Comparison of ENCODE assay signal across 17 cellular contexts in the genomic region with DNA sequence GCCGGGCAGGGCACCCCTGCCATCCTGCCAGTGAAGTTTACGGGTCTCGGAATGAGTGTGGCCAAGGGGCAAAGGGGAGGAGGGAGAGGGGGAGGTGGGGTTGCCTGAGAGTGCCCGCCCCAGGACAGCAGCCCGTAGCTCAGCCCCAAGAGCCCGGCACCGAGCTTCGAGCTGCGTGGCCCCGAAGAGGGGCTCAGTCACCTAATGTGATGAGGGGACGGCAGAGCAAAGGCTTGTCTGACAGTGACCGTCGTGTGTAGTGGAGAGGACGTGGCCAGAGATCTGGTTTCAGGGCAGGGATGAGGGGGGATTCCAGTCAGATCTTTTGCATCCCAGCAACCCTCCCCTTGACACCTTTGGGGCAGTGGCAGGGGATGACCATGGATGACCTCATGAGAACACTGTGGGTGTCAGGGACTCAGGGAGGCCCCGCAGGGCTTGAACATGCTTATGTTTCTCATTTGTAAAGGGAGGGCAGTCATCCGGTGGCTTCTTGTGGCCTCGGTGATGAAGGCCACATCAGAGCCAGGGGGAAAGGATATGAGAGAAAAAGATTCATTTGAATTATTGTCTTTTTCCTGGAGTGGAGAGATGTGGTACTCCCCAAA. TPM values are rescaled to one million over a fixed set of nuclear protein-coding genes. Genes with fewer than 3 reads are reported as not detected.
DNase-seq lines count a peak whose midpoint lies in the region; ATAC-seq, FAIRE-seq and TF ChIP-seq lines count a peak whose summit lies in the region.
"Had no signal": no experiment of that assay in that cellular context is flagged by ENCODE, and none has a peak within 500 bp of the region (broad histone marks: within the 10 kb centered on the region; RNA-seq: fewer than 3 reads in every experiment).

No MANE protein-coding gene starts in this region.

- intact Hi-C loops in adrenal gland (cut with DNase I), result no loop called here

- FAIRE-seq in GM12891 (lab: Jason Lieb, UNC), result peak; percentile 28
- FAIRE-seq: D721Med, endometrium had no signal

- no peaks in the 10 kb centered on the region for H3K36me3 ChIP-seq in CD4-positive, CD25-positive, alpha-beta regulatory T cell (ENCODE audit: control insufficient read depth, insufficient read depth, low read length)
- H3K36me3 ChIP-seq in adrenal gland (replicated peaks in 1 of 2) (no peaks in the 10 kb centered on the region), neutrophil (peaks cover 8% of the 10 kb centered on the region), BE2C (no peaks in the 10 kb centered on the region)
- H3K36me3 ChIP-seq: brain microvascular endothelial cell, WERI-Rb-1 had no signal

- H3K27ac ChIP-seq in CD4-positive, CD25-positive, alpha-beta regulatory T cell (ENCODE audit: insufficient read depth, low read length, poor library complexity, severe bottlenecking), result no peak overlapping the region
- H3K27ac ChIP-seq in adrenal gland (peak overlapping the region in 3 of 5 donors; percentile 65 to 90 (median 72)), neutrophil (peak overlapping the region; percentile 93)
- H3K27ac ChIP-seq: brain microvascular endothelial cell, WERI-Rb-1 had no signal

- no peaks in the 10 kb centered on the region for H3K36me3 Mint-ChIP-seq in CD4-positive, CD25-positive, alpha-beta regulatory T cell

- H3K4me1 Mint-ChIP-seq in CD4-positive, CD25-positive, alpha-beta regulatory T cell, result peaks cover 0 to 47% (median 19%) of the 10 kb centered on the region in 4 donors

- H3K27me3 ChIP-seq in CD4-positive, CD25-positive, alpha-beta regulatory T cell (ENCODE audit: control insufficient read depth, insufficient read depth, low read length), result no peaks in the 10 kb centered on the region
- H3K27me3 ChIP-seq in adrenal gland (peaks cover 32% of the 10 kb centered on the region), neutrophil (peaks cover 27% of the 10 kb centered on the region), BE2C (peaks cover 37% of the 10 kb centered on the region)

- H3K27me3 Mint-ChIP-seq in CD4-positive, CD25-positive, alpha-beta regulatory T cell, result peaks cover 12% of the 10 kb centered on the region

- no peaks in the 10 kb centered on the region for H3K9me3 ChIP-seq in CD4-positive, CD25-positive, alpha-beta regulatory T cell (ENCODE audit: control insufficient read depth in 2 of 2, low read length in 2 of 2)
- H3K9me3 ChIP-seq in adrenal gland (replicated peaks in 1 of 3) (no peaks in the 10 kb centered on the region), neutrophil (no peaks in the 10 kb centered on the region), BE2C (no peaks in the 10 kb centered on the region)

- peak overlapping the region in 2 of 3 donors; percentile 54 to 62 for H3K27ac Mint-ChIP-seq in CD4-positive, CD25-positive, alpha-beta regulatory T cell

- DNase-seq in CD4-positive, CD25-positive, alpha-beta regulatory T cell, result peak in 1 of 3 donors; percentile 27
- DNase-seq in GM12891 (ENCODE audit: insufficient read length, low spot score) (no peak), adrenal gland (no peak), middle frontal gyrus (ENCODE audit: extremely low spot score, low spot score) (no peak), DMS 273 (lab: John Stamatoyannopoulos, UW; ENCODE audit: unreplicated experiment) (no peak), BE2C (no peak)
- DNase-seq: brain microvascular endothelial cell, left cardiac atrium, NCI-H2029 treated with DMSO at 0.1 percent for 48 hours, NCI-H774, WERI-Rb-1 had no signal

- H3K4me3 Mint-ChIP-seq in CD4-positive, CD25-positive, alpha-beta regulatory T cell, result peak overlapping the region in 2 of 4 donors; percentile 19 to 46
- H3K4me3 Mint-ChIP-seq: neural crest cell had no signal

- ATAC-seq in CD4-positive, CD25-positive, alpha-beta regulatory T cell (ENCODE audit: low read depth in 2 of 2), result no peak
- ATAC-seq in GM18517 (IDR thresholded peaks at IDR 0.05; ENCODE audit: unreplicated experiment), result no peak
- ATAC-seq: HCT116 had no signal

- 59 to 77% (median 70%) methylated on average over 9 to 17 of the region's 17 CpGs for WGBS in adrenal gland, 4 donors

- no peak overlapping the region for H3K4me3 ChIP-seq in CD4-positive, CD25-positive, alpha-beta regulatory T cell (ENCODE audit: low read depth, low read length)
- H3K4me3 ChIP-seq in adrenal gland, result no peak overlapping the region
- H3K4me3 ChIP-seq in neutrophil (ENCODE audit: low read depth in 1 of 2, low read length in 1 of 2), result peak overlapping the region; percentile 60 to 64
- no peak overlapping the region for H3K4me3 ChIP-seq in BE2C (ENCODE audit: low read depth, low read length)

- H3K4me1 ChIP-seq in CD4-positive, CD25-positive, alpha-beta regulatory T cell (ENCODE audit: control insufficient read depth, insufficient read depth, low read length, poor library complexity, severe bottlenecking), result peaks cover 19% of the 10 kb centered on the region
- H3K4me1 ChIP-seq in adrenal gland (replicated peaks in 1 of 2) (no peaks in the 10 kb centered on the region), neutrophil (ENCODE audit: control insufficient read depth in 1 of 2, insufficient read depth in 1 of 2, low read depth in 1 of 2, low read length in 1 of 2) (peaks cover 70 to 75% of the 10 kb centered on the region in 2 experiments), BE2C (no peaks in the 10 kb centered on the region)

- no peak for TF ChIP-seq POLR2A in GM12891 (IDR thresholded peaks at IDR 0.05; ENCODE audit: low read depth, low read length)
- TF ChIP-seq POLR2A in adrenal gland (IDR thresholded peaks at IDR 0.05), result no peak

- peaks cover 0 to 2% (median 0%) of the 10 kb centered on the region in 7 donors for H3K9me3 Mint-ChIP-seq in CD4-positive, CD25-positive, alpha-beta regulatory T cell
- H3K9me3 Mint-ChIP-seq: neural crest cell had no signal

- TF ChIP-seq CTCF in adrenal gland (IDR thresholded peaks at IDR 0.05) (no peak), neutrophil (IDR thresholded peaks at IDR 0.05) (no peak), BE2C (IDR thresholded peaks at IDR 0.05; ENCODE audit: low read depth, low read length) (no peak)

TF ChIP-seq in GM12891, 5 proteins besides CTCF, POLR2A, EP300 and RAD21:
- no peak for TF ChIP-seq TAF1 (IDR thresholded peaks at IDR 0.05; ENCODE audit: low read depth, low read length)
- no peak for TF ChIP-seq PAX5 (IDR thresholded peaks at IDR 0.05; ENCODE audit: insufficient read depth, low read length, severe bottlenecking)
- TF ChIP-seq POU2F2 (IDR thresholded peaks at IDR 0.05; ENCODE audit: low read depth, low read length), result no peak
- TF ChIP-seq POLR2AphosphoS5 (IDR thresholded peaks at IDR 0.05; ENCODE audit: low read depth, low read length), result no peak
- no peak for TF ChIP-seq SPI1 (IDR thresholded peaks at IDR 0.05; ENCODE audit: low read depth, low read length)

RNA-seq across cellular contexts. Expression of a gene that starts 1.1 kb away (rescaled TPM):
- 3.1 TPM for total RNA-seq in CD4-positive, CD25-positive, alpha-beta regulatory T cell
- polyA plus RNA-seq in CD4-positive, CD25-positive, alpha-beta regulatory T cell, result 1 to 10 TPM in 2 of 4 donors, under 1 TPM in 2; 0.38 to 1.1 (median 0.79) TPM
- polyA plus RNA-seq in GM12891 (2012; ENCODE audit: low read depth, missing spikeins), result 7.6 TPM
- 10 to 100 TPM in 5 of 8 donors, 1 to 10 TPM in 3; 3.1 to 16.0 (median 11.3) TPM for total RNA-seq in adrenal gland
- polyA plus RNA-seq in adrenal gland, result 10 to 100 TPM in 2 of 3 donors, 1 to 10 TPM in 1; 1.5 to 28.3 (median 17.3) TPM
- polyA plus RNA-seq in BE2C (2012; ENCODE audit: insufficient read depth, insufficient read length, low read depth), result 2.5 TPM
- total RNA-seq: neural crest cell had no signal

RNA-seq across cellular contexts. Expression of a gene that starts 13.2 kb away (rescaled TPM):
- 49.1 TPM for total RNA-seq in CD4-positive, CD25-positive, alpha-beta regulatory T cell
- 10 to 100 TPM; 16.4 to 18.1 (median 17.1) TPM for polyA plus RNA-seq in CD4-positive, CD25-positive, alpha-beta regulatory T cell
- polyA plus RNA-seq in GM12891 (2012; ENCODE audit: low read depth, missing spikeins), result 21.5 TPM
- total RNA-seq in adrenal gland, result 10 to 100 TPM; 15.5 to 73.5 (median 37.0) TPM
- 100 to 1,000 TPM in 2 of 3 donors, 1 to 10 TPM in 1; 1.4 to 149 (median 116) TPM for polyA plus RNA-seq in adrenal gland
- 36.7 TPM for polyA plus RNA-seq in BE2C (2012; ENCODE audit: insufficient read depth, insufficient read length, low read depth)

RNA-seq across cellular contexts. Expression of a gene that starts 52.5 kb away (rescaled TPM):
- total RNA-seq in CD4-positive, CD25-positive, alpha-beta regulatory T cell, result 204 TPM
- 100 to 1,000 TPM; 125 to 185 (median 157) TPM for polyA plus RNA-seq in CD4-positive, CD25-positive, alpha-beta regulatory T cell
- polyA plus RNA-seq in GM12891 (2012; ENCODE audit: low read depth, missing spikeins), result 161 TPM
- total RNA-seq in adrenal gland, result 100 to 1,000 TPM in 4 of 8 donors, 10 to 100 TPM in 4; 61.1 to 123 (median 95.3) TPM
- polyA plus RNA-seq in adrenal gland, result 100 to 1,000 TPM in 1 of 3 donors, 10 to 100 TPM in 2; 16.6 to 123 (median 98.0) TPM
- polyA plus RNA-seq in BE2C (2012; ENCODE audit: insufficient read depth, insufficient read length, low read depth), result 23.2 TPM

Comparison
In these comparisons a context has a peak if more than half of its experiments do, and no peak if none do; other contexts are left out.
1. H3K4me3 ChIP-seq: peak in neutrophil (2 of 2); none in CD4-positive, CD25-positive, alpha-beta regulatory T cell (single experiment), adrenal gland (0 of 4) and BE2C (single experiment).